ENCODE assay signal across 1 cellular context in the genomic region with DNA sequence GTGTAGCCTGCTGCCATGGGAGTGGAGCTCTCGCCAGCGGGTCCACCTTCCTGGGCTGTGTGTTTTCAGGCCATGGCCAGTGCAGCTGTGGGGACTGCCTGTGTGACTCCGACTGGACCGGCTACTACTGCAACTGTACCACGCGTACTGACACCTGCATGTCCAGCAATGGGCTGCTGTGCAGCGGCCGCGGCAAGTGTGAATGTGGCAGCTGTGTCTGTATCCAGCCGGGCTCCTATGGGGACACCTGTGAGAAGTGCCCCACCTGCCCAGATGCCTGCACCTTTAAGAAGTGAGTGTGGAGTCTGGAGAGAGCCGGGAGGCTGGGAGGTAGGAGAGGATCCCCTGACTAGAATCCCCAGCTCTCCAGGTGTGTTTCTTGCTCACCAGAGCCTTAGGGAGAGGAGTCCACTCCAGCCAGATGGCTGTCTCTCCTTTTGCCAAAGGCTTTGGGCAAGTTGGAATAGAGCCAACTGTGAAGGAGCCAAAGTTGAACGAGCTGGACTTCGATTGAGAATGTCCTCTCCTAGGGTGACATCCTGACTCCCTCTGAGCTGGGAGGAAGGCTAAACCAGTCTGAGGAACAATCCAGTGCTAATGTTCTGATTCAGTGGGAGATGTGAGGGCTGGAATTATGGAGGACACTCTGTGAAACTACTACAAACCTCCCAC.
TF ChIP-seq lines count a peak whose summit lies in the region.

No MANE protein-coding gene starts in this region.

TF ChIP-seq in IMR-90, 13 proteins besides CTCF, POLR2A, EP300 and RAD21 (continued from another document):
- TF ChIP-seq RCOR1 (IDR thresholded peaks at IDR 0.05; ENCODE audit: insufficient replicate concordance, low read length) (no peak), CHD1 (IDR thresholded peaks at IDR 0.05; ENCODE audit: low read depth, low read length) (no peak), RFX5 (IDR thresholded peaks at IDR 0.05; ENCODE audit: low read depth, low read length) (no peak)
- TF ChIP-seq, protein P1, sequence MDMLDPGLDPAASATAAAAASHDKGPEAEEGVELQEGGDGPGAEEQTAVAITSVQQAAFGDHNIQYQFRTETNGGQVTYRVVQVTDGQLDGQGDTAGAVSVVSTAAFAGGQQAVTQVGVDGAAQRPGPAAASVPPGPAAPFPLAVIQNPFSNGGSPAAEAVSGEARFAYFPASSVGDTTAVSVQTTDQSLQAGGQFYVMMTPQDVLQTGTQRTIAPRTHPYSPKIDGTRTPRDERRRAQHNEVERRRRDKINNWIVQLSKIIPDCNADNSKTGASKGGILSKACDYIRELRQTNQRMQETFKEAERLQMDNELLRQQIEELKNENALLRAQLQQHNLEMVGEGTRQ (IDR thresholded peaks at IDR 0.05; ENCODE audit: low read depth, low read length), result no peak
